In the genomic region with DNA sequence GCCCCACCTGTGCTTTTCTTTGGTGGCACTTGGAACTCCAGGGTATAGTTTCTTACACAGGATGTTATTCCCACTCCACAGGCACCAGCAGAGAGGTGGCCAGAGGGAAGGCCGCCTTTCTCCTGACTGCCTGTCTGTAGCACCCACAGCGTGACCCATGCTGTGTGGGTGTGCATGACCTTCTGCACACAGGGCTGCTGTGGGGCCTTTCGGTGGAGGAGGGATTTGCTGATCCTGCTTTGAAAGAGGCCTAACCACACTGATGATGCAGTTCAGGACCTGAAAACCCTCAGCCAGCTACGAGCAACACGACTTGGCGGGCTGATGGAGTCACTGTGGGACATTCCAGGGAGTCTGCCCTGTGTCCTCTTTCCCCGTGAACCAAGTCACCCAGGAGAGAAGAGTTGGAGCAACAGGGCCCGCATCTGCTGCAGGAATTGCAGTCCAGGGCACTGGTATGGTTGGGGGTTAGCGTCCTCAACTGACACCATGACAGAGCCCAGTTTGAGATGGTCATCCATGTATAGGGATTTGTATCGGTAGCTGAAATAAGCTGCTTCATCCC, we compare ENCODE assay signal across 16 cellular contexts. TPM values are rescaled to one million over a fixed set of nuclear protein-coding genes. Genes with fewer than 3 reads are reported as not detected.
DNase-seq lines count a peak whose midpoint lies in the region; ATAC-seq, FAIRE-seq and TF ChIP-seq lines count a peak whose summit lies in the region.
"Had no signal": no experiment of that assay in that cellular context is flagged by ENCODE, and none has a peak within 500 bp of the region (broad histone marks: within the 10 kb centered on the region; RNA-seq: fewer than 3 reads in every experiment).

No MANE protein-coding gene starts in this region.

- CTCF ChIA-PET in HepG2 (lab: Yijun Ruan, JAX; ENCODE audit: low intra/inter-chr PET ratio, low total read pairs) = no interaction called here

- H2AK5ac ChIP-seq in neuronal stem cell (ENCODE audit: low read depth, low read length) = no peak overlapping the region

- no peak overlapping the region for H3K18ac ChIP-seq in neuronal stem cell (ENCODE audit: low read length)

- H3K4me1 Mint-ChIP-seq in activated T-cell treated with anti-CD3 and anti-CD28 coated beads, Interleukin-2, amount 50 U/mL, for 72 hours (ENCODE audit: low read depth) = peaks cover 48% of the 10 kb centered on the region
- H3K4me1 Mint-ChIP-seq in stimulated activated naive CD8-positive, alpha-beta T cell treated with anti-CD3 and anti-CD28 coated beads, Interleukin-15, amount 100 ng/mL, for 72 hours = peaks cover 36% of the 10 kb centered on the region

- no peak overlapping the region for H3K4ac ChIP-seq in neuronal stem cell (ENCODE audit: low read length)

- no peak overlapping the region for H2BK5ac ChIP-seq in neuronal stem cell (ENCODE audit: low read length)

- no peaks in the 10 kb centered on the region for H3K9me3 Mint-ChIP-seq in activated naive CD4-positive, alpha-beta T cell treated with anti-CD3 and anti-CD28 coated beads, Interleukin-2, amount 50 U/mL, for 72 hours
- no peaks in the 10 kb centered on the region for H3K9me3 Mint-ChIP-seq in activated T-cell treated with anti-CD3 and anti-CD28 coated beads, Interleukin-2, amount 50 U/mL, for 72 hours
- no peaks in the 10 kb centered on the region for H3K9me3 Mint-ChIP-seq in stimulated activated naive CD8-positive, alpha-beta T cell treated with anti-CD3 and anti-CD28 coated beads, Interleukin-15, amount 100 ng/mL, for 72 hours

- no peak for TF ChIP-seq RAD21 in HepG2 (CRISPR knock-in tag; IDR thresholded peaks at IDR 0.05)

- FAIRE-seq in HepG2 (lab: Jason Lieb, UNC) = no peak

- H4K91ac ChIP-seq in neuronal stem cell (ENCODE audit: low read depth, low read length, poor library complexity) = no peak overlapping the region

- intact Hi-C loops in HepG2 (cut with micrococcal nuclease; ENCODE audit: unreplicated experiment) = no loop called here

- H4K8ac ChIP-seq in neuronal stem cell (ENCODE audit: low read depth, low read length) = no peak overlapping the region

- ATAC-seq in activated naive CD4-positive, alpha-beta T cell treated with anti-CD3 and anti-CD28 coated beads, Interleukin-2, amount 50 U/mL, for 72 hours = peak; percentile 53 to 76
- peak; percentile 66 to 86 for ATAC-seq in activated T-cell treated with anti-CD3 and anti-CD28 coated beads, Interleukin-2, amount 50 U/mL, for 72 hours (replicated peaks in 1 of 2)
- ATAC-seq in HepG2 = peak; percentile 42; the same call in 2 of the 3 replicates
- peak; percentile 62 for ATAC-seq in stimulated activated naive CD8-positive, alpha-beta T cell treated with anti-CD3 and anti-CD28 coated beads, Interleukin-15, amount 100 ng/mL, for 72 hours
- no peak for ATAC-seq in HG03378 (IDR thresholded peaks at IDR 0.05; ENCODE audit: unreplicated experiment)
- ATAC-seq in HG03354 (IDR thresholded peaks at IDR 0.05; ENCODE audit: poor library complexity, severe bottlenecking, unreplicated experiment) = no peak
- ATAC-seq: gastroesophageal sphincter had no signal

- H3K27me3 ChIP-seq in HepG2 (ENCODE audit: control insufficient read depth in 1 of 2, insufficient read depth in 2 of 2, low read length in 2 of 2) (peaks cover 0 to 25% of the 10 kb centered on the region in 2 experiments; a peak in 2 of 5 replicates), neuronal stem cell (ENCODE audit: control insufficient read depth in 3 of 3, insufficient read depth in 3 of 3, low read depth in 1 of 3, low read length in 3 of 3) (no peaks in the 10 kb centered on the region)
- H3K27me3 ChIP-seq: breast epithelium, dorsolateral prefrontal cortex, gastroesophageal sphincter, uterus had no signal

- H4K20me1 ChIP-seq in HepG2 (ENCODE audit: insufficient read depth, low read length) = no peaks in the 10 kb centered on the region

- in situ Hi-C loops in HepG2 (cut with HindIII; ENCODE audit: extremely low pct_ligation_motif_present, low pct_unique_long_range_greater_than_20kb) = loop anchor here (10.0 kb wide), 1 partner anchor 474 kb away; no protein-coding TSS in a partner anchor

- no peak overlapping the region for H3K4me3 ChIP-seq in HepG2 (replicated peaks in 1 of 3; ENCODE audit: insufficient read depth in 1 of 3, low read depth in 2 of 3, low read length in 3 of 3)
- no peak overlapping the region for H3K4me3 ChIP-seq in neuronal stem cell (ENCODE audit: low read length in 2 of 2)
- H3K4me3 ChIP-seq: breast epithelium, dorsolateral prefrontal cortex, gastroesophageal sphincter, uterus had no signal

- no peak overlapping the region for H2AFZ ChIP-seq in HepG2 (ENCODE audit: low read length)
- no peak overlapping the region for H2AFZ ChIP-seq in neuronal stem cell (ENCODE audit: low read length)

- H3K9me3 ChIP-seq in HepG2 (ENCODE audit: low read length) (no peaks in the 10 kb centered on the region), neuronal stem cell (replicated peaks in 1 of 2; ENCODE audit: control insufficient read depth in 2 of 2, insufficient read depth in 1 of 2, low read depth in 1 of 2, low read length in 2 of 2) (no peaks in the 10 kb centered on the region)
- H3K9me3 ChIP-seq: breast epithelium, gastroesophageal sphincter, uterus had no signal

- H3K79me2 ChIP-seq in HepG2 (ENCODE audit: insufficient read depth, low read length) = no peaks in the 10 kb centered on the region

- TF ChIP-seq EP300 in HepG2 (IDR thresholded peaks at IDR 0.05; ENCODE audit: low read depth in 2 of 2, low read length in 2 of 2) (no peak), HepG2 (CRISPR knock-in tag; IDR thresholded peaks at IDR 0.05; ENCODE audit: borderline replicate concordance) (no peak)

- no peak overlapping the region for H3K9ac ChIP-seq in HepG2 (ENCODE audit: insufficient read depth, low read depth, low read length)
- H3K9ac ChIP-seq in neuronal stem cell (ENCODE audit: low read depth, low read length, poor library complexity) = no peak overlapping the region

- DNase-seq in activated naive CD4-positive, alpha-beta T cell treated with anti-CD3 and anti-CD28 coated beads, Interleukin-2, amount 50 U/mL, for 72 hours (ENCODE audit: low spot score in 2 of 2) = no peak
- DNase-seq in activated naive CD4-positive, alpha-beta T cell treated with anti-CD3 and anti-CD28 coated beads, Interleukin-2, amount 50 U/mL, for 16 hours = no peak
- peak; percentile 30 to 42 for DNase-seq in activated T-cell treated with anti-CD3 and anti-CD28 coated beads, Interleukin-2, amount 50 U/mL, for 72 hours
- no peak for DNase-seq in HepG2 (ENCODE audit: low spot score)
- no peak for DNase-seq in stimulated activated naive CD8-positive, alpha-beta T cell treated with anti-CD3 and anti-CD28 coated beads, Interleukin-15, amount 100 ng/mL, for 72 hours
- no peak for DNase-seq in neuronal stem cell (ENCODE audit: low spot score)
- DNase-seq: NCI-H187 treated with DMSO at 0.1 percent for 48 hours, NCI-H446 treated with DMSO at 0.1 percent for 48 hours, uterus had no signal

- TF ChIP-seq POLR2A in HepG2 (IDR thresholded peaks at IDR 0.05; ENCODE audit: insufficient read depth in 1 of 2, low read depth in 2 of 2, low read length in 2 of 2) = no peak

- POLR2A ChIA-PET in HepG2 (lab: Yijun Ruan, JAX) = no interaction called here

- H3K4me3 Mint-ChIP-seq in activated T-cell treated with anti-CD3 and anti-CD28 coated beads, Interleukin-2, amount 50 U/mL, for 72 hours = no peak overlapping the region
- no peak overlapping the region for H3K4me3 Mint-ChIP-seq in stimulated activated naive CD8-positive, alpha-beta T cell treated with anti-CD3 and anti-CD28 coated beads, Interleukin-15, amount 100 ng/mL, for 72 hours
- H3K4me3 Mint-ChIP-seq: activated naive CD8-positive, alpha-beta T cell had no signal

- H3K36me3 ChIP-seq in HepG2 (replicated peaks in 1 of 2; ENCODE audit: control insufficient read depth in 1 of 2, insufficient read depth in 2 of 2, low read length in 2 of 2) (no peaks in the 10 kb centered on the region), neuronal stem cell (replicated peaks in 1 of 2; ENCODE audit: control insufficient read depth in 2 of 2, insufficient read depth in 2 of 2, low read length in 2 of 2) (no peaks in the 10 kb centered on the region)
- H3K36me3 ChIP-seq: breast epithelium, gastroesophageal sphincter, uterus had no signal

- no peak overlapping the region for H3K4me2 ChIP-seq in HepG2 (ENCODE audit: low read depth, low read length)
- H3K4me2 ChIP-seq in neuronal stem cell (ENCODE audit: insufficient read depth, low read length, poor library complexity, severe bottlenecking) = no peak overlapping the region

- no peak overlapping the region for H3K27ac Mint-ChIP-seq in activated naive CD4-positive, alpha-beta T cell treated with anti-CD3 and anti-CD28 coated beads, Interleukin-2, amount 50 U/mL, for 72 hours
- H3K27ac Mint-ChIP-seq in activated T-cell treated with anti-CD3 and anti-CD28 coated beads, Interleukin-2, amount 50 U/mL, for 72 hours = no peak overlapping the region
- H3K27ac Mint-ChIP-seq in stimulated activated naive CD8-positive, alpha-beta T cell treated with anti-CD3 and anti-CD28 coated beads, Interleukin-15, amount 100 ng/mL, for 72 hours = no peak overlapping the region
- H3K27ac Mint-ChIP-seq: activated naive CD8-positive, alpha-beta T cell had no signal

- H2BK12ac ChIP-seq in neuronal stem cell (ENCODE audit: low read length) = no peak overlapping the region

- H3K14ac ChIP-seq in neuronal stem cell (ENCODE audit: low read length) = no peak overlapping the region

- no peak overlapping the region for H3K23ac ChIP-seq in neuronal stem cell (ENCODE audit: low read depth, low read length, poor library complexity)

- no TSS peak for BruUV-seq in HepG2 (replicated peaks; lab: Mats Ljungman, UMichigan)

- peaks cover 7 to 20% of the 10 kb centered on the region in 2 donors for H3K36me3 Mint-ChIP-seq in activated naive CD4-positive, alpha-beta T cell treated with anti-CD3 and anti-CD28 coated beads, Interleukin-2, amount 50 U/mL, for 72 hours
- H3K36me3 Mint-ChIP-seq in activated T-cell treated with anti-CD3 and anti-CD28 coated beads, Interleukin-2, amount 50 U/mL, for 72 hours (ENCODE audit: insufficient read depth in 2 of 2) = peaks cover 9 to 33% of the 10 kb centered on the region in 2 donors

- 38% methylated on average over 9 of the region's 10 CpGs for WGBS in HepG2 (ENCODE audit: low lambda C conversion rate)
- no CpG with 5 or more reads among the region's 10 CpGs for WGBS in neuronal stem cell (ENCODE audit: extremely low coverage in 2 of 2, insufficient read length in 2 of 2, insufficient replicate concordance in 1 of 2), 2 donors

- TF ChIP-seq CTCF in HepG2 (CRISPR knock-in tag; IDR thresholded peaks at IDR 0.05) = no peak

- no peak overlapping the region for H2BK15ac ChIP-seq in neuronal stem cell (ENCODE audit: low read length)

- H2BK120ac ChIP-seq in neuronal stem cell (ENCODE audit: low read depth, low read length) = no peak overlapping the region

- H3K4me1 ChIP-seq in HepG2 (ENCODE audit: insufficient read depth, low read length) (peaks cover 3% of the 10 kb centered on the region), neuronal stem cell (ENCODE audit: control insufficient read depth in 2 of 2, insufficient read depth in 1 of 2, low read depth in 1 of 2, low read length in 2 of 2) (no peaks in the 10 kb centered on the region)
- H3K4me1 ChIP-seq: breast epithelium, uterus had no signal

- no peak overlapping the region for H3K27ac ChIP-seq in HepG2 (ENCODE audit: extremely low read length, insufficient read depth, low read length)
- no peak overlapping the region for H3K27ac ChIP-seq in neuronal stem cell (replicated peaks; ENCODE audit: low read length)
- H3K27ac ChIP-seq: breast epithelium, dorsolateral prefrontal cortex, gastroesophageal sphincter, HL-60, uterus had no signal

- H3K27me3 Mint-ChIP-seq in activated T-cell treated with anti-CD3 and anti-CD28 coated beads, Interleukin-2, amount 50 U/mL, for 72 hours (ENCODE audit: low read depth) = no peaks in the 10 kb centered on the region
- no peaks in the 10 kb centered on the region for H3K27me3 Mint-ChIP-seq in stimulated activated naive CD8-positive, alpha-beta T cell treated with anti-CD3 and anti-CD28 coated beads, Interleukin-15, amount 100 ng/mL, for 72 hours
- H3K27me3 Mint-ChIP-seq: activated naive CD8-positive, alpha-beta T cell had no signal

- H3K79me1 ChIP-seq in neuronal stem cell (ENCODE audit: low read depth, low read length) = no peaks in the 10 kb centered on the region

RNA-seq across cellular contexts. Expression of a gene that starts 49.1 kb away (rescaled TPM):
- total RNA-seq in activated naive CD4-positive, alpha-beta T cell treated with anti-CD3 and anti-CD28 coated beads, Interleukin-2, amount 50 U/mL, for 72 hours = 100 to 1,000 TPM; 122 to 143 TPM
- 100 to 1,000 TPM; 267 to 353 TPM for total RNA-seq in activated T-cell treated with anti-CD3 and anti-CD28 coated beads, Interleukin-2, amount 50 U/mL, for 72 hours
- 0.11 and 0.17 TPM in 2 replicates for total RNA-seq in HepG2 (2016; rRNA removed; fragmentation: Illumina TruSeq; extraction: Trizol)
- total RNA-seq in HepG2 (2016; cell fraction: cytosol; rRNA removed; fragmentation: Illumina TruSeq; extraction: Trizol; ENCODE audit: low read depth) = 0.20 and 0.26 TPM in 2 replicates
- 0.19 and 0.25 TPM in 2 replicates for total RNA-seq in HepG2 (2016; cell fraction: insoluble cytoplasmic fraction; rRNA removed; fragmentation: Illumina TruSeq; extraction: Trizol)
- total RNA-seq in HepG2 (2016; cell fraction: membrane; rRNA removed; fragmentation: Illumina TruSeq; extraction: Trizol) = 0.14 and 0.15 TPM in 2 replicates
- 0.37 and 0.50 TPM in 2 replicates for total RNA-seq in HepG2 (2016; cell fraction: nucleus; rRNA removed; fragmentation: Illumina TruSeq; extraction: Trizol)
- polyA plus RNA-seq in HepG2 (2011; rRNA removed) = 0.21 and 0.28 TPM in 2 replicates
- polyA plus RNA-seq in HepG2 (2011; cell fraction: cytosol; rRNA removed) = 0.12 and 0.15 TPM in 2 replicates
- 0.59 and 0.64 TPM in 2 replicates for polyA plus RNA-seq in HepG2 (2011; cell fraction: nucleus; rRNA removed)
- 0.21 and 0.44 TPM in 2 replicates for polyA plus RNA-seq in HepG2 (2012)
- 0.16 and 0.17 TPM in 2 replicates for polyA plus RNA-seq in HepG2 (2016; cell fraction: cytosol; fragmentation: Illumina TruSeq; extraction: Trizol; ENCODE audit: low read depth)
- polyA plus RNA-seq in HepG2 (2016; cell fraction: insoluble cytoplasmic fraction; fragmentation: Illumina TruSeq; extraction: Trizol; ENCODE audit: low read depth) = 0.10 and 0.34 TPM in 2 replicates
- 0.07 and 0.15 TPM in 2 replicates for polyA plus RNA-seq in HepG2 (2016; cell fraction: membrane; fragmentation: Illumina TruSeq; extraction: Trizol; ENCODE audit: low read depth)
- polyA plus RNA-seq in HepG2 (2016; cell fraction: nucleus; fragmentation: Illumina TruSeq; extraction: Trizol; ENCODE audit: insufficient read depth, low read depth) = 0.22 and 0.72 TPM in 2 replicates
- polyA minus RNA-seq in HepG2 (2011; rRNA and poly(A)+ RNA removed; ENCODE audit: low replicate concordance) = 0.28 TPM in 1 of 2 replicates, not detected in the other
- polyA minus RNA-seq in HepG2 (2011; cell fraction: cytosol; rRNA and poly(A)+ RNA removed) = not detected in 2 replicates
- 0.64 and 0.87 TPM in 2 replicates for polyA minus RNA-seq in HepG2 (2011; cell fraction: nucleus; rRNA and poly(A)+ RNA removed)
- polyA plus RNA-seq in neuronal stem cell (2013, experiment 1 of 2) = 0.50 TPM
- polyA plus RNA-seq in neuronal stem cell (2013, experiment 2 of 2) = 0.43 TPM

RNA-seq across cellular contexts. Expression of a gene that starts 54.4 kb away (rescaled TPM):
- total RNA-seq in activated naive CD4-positive, alpha-beta T cell treated with anti-CD3 and anti-CD28 coated beads, Interleukin-2, amount 50 U/mL, for 72 hours = 10 to 100 TPM; 51.4 to 91.0 TPM
- 100 to 1,000 TPM; 111 to 127 TPM for total RNA-seq in activated T-cell treated with anti-CD3 and anti-CD28 coated beads, Interleukin-2, amount 50 U/mL, for 72 hours
- 108 and 144 TPM in 2 replicates for total RNA-seq in HepG2 (2016; rRNA removed; fragmentation: Illumina TruSeq; extraction: Trizol)
- total RNA-seq in HepG2 (2016; cell fraction: cytosol; rRNA removed; fragmentation: Illumina TruSeq; extraction: Trizol; ENCODE audit: low read depth) = 61.3 and 63.2 TPM in 2 replicates
- total RNA-seq in HepG2 (2016; cell fraction: insoluble cytoplasmic fraction; rRNA removed; fragmentation: Illumina TruSeq; extraction: Trizol) = 106 and 153 TPM in 2 replicates
- total RNA-seq in HepG2 (2016; cell fraction: membrane; rRNA removed; fragmentation: Illumina TruSeq; extraction: Trizol) = 66.8 and 68.4 TPM in 2 replicates
- 46.1 and 46.5 TPM in 2 replicates for total RNA-seq in HepG2 (2016; cell fraction: nucleus; rRNA removed; fragmentation: Illumina TruSeq; extraction: Trizol)
- 152 and 171 TPM in 2 replicates for polyA plus RNA-seq in HepG2 (2011; rRNA removed)
- polyA plus RNA-seq in HepG2 (2011; cell fraction: cytosol; rRNA removed) = 96.9 and 144 TPM in 2 replicates
- polyA plus RNA-seq in HepG2 (2011; cell fraction: nucleus; rRNA removed) = 55.7 and 80.2 TPM in 2 replicates
- 121 and 122 TPM in 2 replicates for polyA plus RNA-seq in HepG2 (2012)
- 51.0 and 56.6 TPM in 2 replicates for polyA plus RNA-seq in HepG2 (2016; cell fraction: cytosol; fragmentation: Illumina TruSeq; extraction: Trizol; ENCODE audit: low read depth)
- polyA plus RNA-seq in HepG2 (2016; cell fraction: insoluble cytoplasmic fraction; fragmentation: Illumina TruSeq; extraction: Trizol; ENCODE audit: low read depth) = 155 and 168 TPM in 2 replicates
- polyA plus RNA-seq in HepG2 (2016; cell fraction: membrane; fragmentation: Illumina TruSeq; extraction: Trizol; ENCODE audit: low read depth) = 61.5 and 63.6 TPM in 2 replicates
- 102 and 103 TPM in 2 replicates for polyA plus RNA-seq in HepG2 (2016; cell fraction: nucleus; fragmentation: Illumina TruSeq; extraction: Trizol; ENCODE audit: insufficient read depth, low read depth)
- polyA minus RNA-seq in HepG2 (2011; rRNA and poly(A)+ RNA removed; ENCODE audit: low replicate concordance) = 81.1 TPM in 2 replicates
- 19.5 and 25.9 TPM in 2 replicates for polyA minus RNA-seq in HepG2 (2011; cell fraction: cytosol; rRNA and poly(A)+ RNA removed)
- 19.4 and 32.6 TPM in 2 replicates for polyA minus RNA-seq in HepG2 (2011; cell fraction: nucleus; rRNA and poly(A)+ RNA removed)
- 158 TPM for polyA plus RNA-seq in neuronal stem cell (2013, experiment 1 of 2)
- 158 TPM for polyA plus RNA-seq in neuronal stem cell (2013, experiment 2 of 2)

Comparison
In these comparisons a context has a peak if more than half of its experiments do, and no peak if none do; other contexts are left out.
1. ATAC-seq: peak in activated naive CD4-positive, alpha-beta T cell treated with anti-CD3 and anti-CD28 coated beads, Interleukin-2, amount 50 U/mL, for 72 hours (2 of 2), activated T-cell treated with anti-CD3 and anti-CD28 coated beads, Interleukin-2, amount 50 U/mL, for 72 hours (2 of 2), HepG2 (single experiment) and stimulated activated naive CD8-positive, alpha-beta T cell treated with anti-CD3 and anti-CD28 coated beads, Interleukin-15, amount 100 ng/mL, for 72 hours (single experiment); none in HG03378 (single experiment) and HG03354 (single experiment).
2. DNase-seq: peak in activated T-cell treated with anti-CD3 and anti-CD28 coated beads, Interleukin-2, amount 50 U/mL, for 72 hours (2 of 2); none in activated naive CD4-positive, alpha-beta T cell treated with anti-CD3 and anti-CD28 coated beads, Interleukin-2, amount 50 U/mL, for 72 hours (0 of 2), activated naive CD4-positive, alpha-beta T cell treated with anti-CD3 and anti-CD28 coated beads, Interleukin-2, amount 50 U/mL, for 16 hours (single experiment), HepG2 (single experiment), stimulated activated naive CD8-positive, alpha-beta T cell treated with anti-CD3 and anti-CD28 coated beads, Interleukin-15, amount 100 ng/mL, for 72 hours (0 of 2) and neuronal stem cell (single experiment).
3. RNA of a gene that starts 49.1 kb away (total RNA-seq): 267 to 353 TPM in activated T-cell treated with anti-CD3 and anti-CD28 coated beads, Interleukin-2, amount 50 U/mL, for 72 hours and 122 to 143 TPM in activated naive CD4-positive, alpha-beta T cell treated with anti-CD3 and anti-CD28 coated beads, Interleukin-2, amount 50 U/mL, for 72 hours; 0.11 to 0.50 TPM in HepG2; every median in the first group is over 10 times any median in the second.